27 cellular contexts compared by ENCODE assay signal in the genomic region with DNA sequence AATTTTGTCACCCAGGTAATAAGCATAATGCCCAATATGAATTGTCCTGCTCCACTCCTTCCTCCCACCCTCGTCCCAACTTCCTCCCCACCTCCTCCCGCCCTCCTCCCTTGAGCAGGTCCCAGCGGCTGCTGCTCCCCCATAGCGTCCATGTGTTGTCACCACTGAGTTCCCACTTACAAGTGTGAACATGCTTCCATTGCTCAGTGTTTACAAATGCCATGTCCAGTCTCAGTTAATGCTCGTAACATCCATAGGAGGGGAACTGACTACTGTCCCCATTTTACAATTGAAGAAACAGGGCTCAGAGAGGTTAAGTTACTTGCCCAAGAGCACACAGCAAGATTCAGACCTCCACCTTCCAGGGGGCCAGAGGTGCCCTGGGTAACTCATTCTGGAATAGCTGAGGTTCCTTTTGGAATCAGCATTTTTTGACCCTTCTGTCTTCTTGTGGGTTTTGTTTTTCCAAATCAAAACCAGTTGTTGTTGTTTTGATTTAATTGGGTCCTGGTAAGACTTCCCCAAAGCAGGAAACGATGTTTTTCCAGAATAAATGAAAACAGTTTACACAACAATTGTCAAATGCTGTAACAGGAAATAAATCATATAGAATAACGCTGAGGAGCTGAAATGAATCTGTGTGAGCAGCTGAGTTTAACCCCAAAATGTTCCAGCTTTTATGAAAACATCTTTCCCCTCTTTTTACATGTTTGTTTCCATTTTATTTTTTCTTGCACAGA.
"Had no signal": no experiment of that assay in that cellular context is flagged by ENCODE, and none has a peak within 500 bp of the region (broad histone marks: within the 10 kb centered on the region; RNA-seq: fewer than 3 reads in every experiment).

No MANE protein-coding gene starts in this region.

- H3K9me3 Mint-ChIP-seq: activated B cell treated with CpG ODN at 0.5 μM for 24 hours; activated CD4-positive, alpha-beta memory T cell treated with anti-CD3 and anti-CD28 coated beads for 36 hours; activated CD4-positive, alpha-beta T cell treated with anti-CD3 and anti-CD28 coated beads, Interleukin-2, amount 10 ng/mL, durations not matched to agents 24 days and 14 days; activated naive CD4-positive, alpha-beta T cell treated with anti-CD3 and anti-CD28 coated beads for 36 hours; activated T-helper 17 cell treated with anti-CD3 and anti-CD28 coated beads, Interleukin-2, amount 50 U/mL, for 72 hours; T-helper 1 cell treated with Interleukin-12 subunit alpha and Interleukin-12 subunit beta and Interleukin-4 antibody, amounts not matched to agents 30 μg/mL and 1 μg/mL, for 36 hours had no signal

- FAIRE-seq: astrocyte, TTC549 had no signal

- H3K36me3 Mint-ChIP-seq: activated CD4-positive, alpha-beta memory T cell treated with anti-CD3 and anti-CD28 coated beads for 36 hours; activated naive CD8-positive, alpha-beta T cell; brain had no signal

- H3K4me1 Mint-ChIP-seq: activated B cell treated with CpG ODN at 0.5 μM for 24 hours; activated CD4-positive, alpha-beta T cell treated with anti-CD3 and anti-CD28 coated beads, Interleukin-2, amount 10 ng/mL, durations not matched to agents 24 days and 14 days; activated T-helper 17 cell treated with anti-CD3 and anti-CD28 coated beads, Interleukin-2, amount 50 U/mL, for 72 hours had no signal

- H3K27me3 Mint-ChIP-seq: activated naive CD8-positive, alpha-beta T cell had no signal

- ATAC-seq: activated T-helper 17 cell treated with anti-CD3 and anti-CD28 coated beads, Interleukin-2, amount 50 U/mL, for 72 hours had no signal

- H3K4me3 Mint-ChIP-seq: activated B cell treated with CpG ODN at 0.5 μM for 24 hours; activated CD4-positive, alpha-beta memory T cell treated with anti-CD3 and anti-CD28 coated beads for 36 hours; activated CD4-positive, alpha-beta T cell treated with anti-CD3 and anti-CD28 coated beads, Interleukin-2, amount 10 ng/mL, durations not matched to agents 24 days and 14 days; activated naive CD4-positive, alpha-beta T cell treated with anti-CD3 and anti-CD28 coated beads for 36 hours; activated naive CD8-positive, alpha-beta T cell; activated T-helper 17 cell treated with anti-CD3 and anti-CD28 coated beads, Interleukin-2, amount 50 U/mL, for 72 hours; brain; T-helper 1 cell treated with Interleukin-12 subunit alpha and Interleukin-12 subunit beta and Interleukin-4 antibody, amounts not matched to agents 30 μg/mL and 1 μg/mL, for 36 hours had no signal

- DNase-seq: activated B cell treated with CpG ODN at 0.5 μM for 24 hours; activated CD4-positive, alpha-beta memory T cell treated with anti-CD3 and anti-CD28 coated beads for 36 hours; activated CD4-positive, alpha-beta T cell treated with anti-CD3 and anti-CD28 coated beads for 1 hour; activated CD4-positive, alpha-beta T cell treated with anti-CD3 and anti-CD28 coated beads, Interleukin-2, amount 10 ng/mL, durations not matched to agents 24 days and 14 days; activated CD8-positive, alpha-beta memory T cell treated with anti-CD3 and anti-CD28 coated beads for 24 hours; activated gamma-delta T cell; activated naive CD4-positive, alpha-beta T cell treated with anti-CD3 and anti-CD28 coated beads for 36 hours; activated T-cell treated with anti-CD3 and anti-CD28 coated beads for 4 hours; activated T-cell treated with anti-CD3 and anti-CD28 coated beads, Interleukin-2, amount 50 U/mL, for 48 hours; amygdala; Karpas-422; MM.1S; NCI-H1105; NCI-H1436; NCI-H1694 treated with DMSO at 0.1 percent for 48 hours; NCI-H2029 treated with DMSO at 0.1 percent for 48 hours; NCI-H345; NCI-H510A; NCI-H526 treated with DMSO at 0.1 percent for 48 hours; NCI-H82; SHP77 treated with DMSO at 0.1 percent for 48 hours had no signal

- H3K27ac Mint-ChIP-seq: activated B cell treated with CpG ODN at 0.5 μM for 24 hours; activated CD4-positive, alpha-beta memory T cell treated with anti-CD3 and anti-CD28 coated beads for 36 hours; activated CD4-positive, alpha-beta T cell treated with anti-CD3 and anti-CD28 coated beads, Interleukin-2, amount 10 ng/mL, durations not matched to agents 24 days and 14 days; activated naive CD4-positive, alpha-beta T cell treated with anti-CD3 and anti-CD28 coated beads for 36 hours; activated naive CD8-positive, alpha-beta T cell; activated T-helper 17 cell treated with anti-CD3 and anti-CD28 coated beads, Interleukin-2, amount 50 U/mL, for 72 hours; T-helper 1 cell treated with Interleukin-12 subunit alpha and Interleukin-12 subunit beta and Interleukin-4 antibody, amounts not matched to agents 30 μg/mL and 1 μg/mL, for 36 hours had no signal
